Comparison of ENCODE assay signal across 1 cellular context in genomic region chr3:45896069-45896468, GRCh38.
TF ChIP-seq lines count a peak whose summit lies in the region.

No MANE protein-coding gene starts in this region.

TF ChIP-seq in IMR-90, 13 proteins besides CTCF, POLR2A, EP300 and RAD21:
- no peak for TF ChIP-seq RFX5 (IDR thresholded peaks at IDR 0.05; ENCODE audit: low read depth, low read length)
- TF ChIP-seq FOS (IDR thresholded peaks at IDR 0.05; ENCODE audit: low read depth, low read length): no peak
- TF ChIP-seq, protein P1, sequence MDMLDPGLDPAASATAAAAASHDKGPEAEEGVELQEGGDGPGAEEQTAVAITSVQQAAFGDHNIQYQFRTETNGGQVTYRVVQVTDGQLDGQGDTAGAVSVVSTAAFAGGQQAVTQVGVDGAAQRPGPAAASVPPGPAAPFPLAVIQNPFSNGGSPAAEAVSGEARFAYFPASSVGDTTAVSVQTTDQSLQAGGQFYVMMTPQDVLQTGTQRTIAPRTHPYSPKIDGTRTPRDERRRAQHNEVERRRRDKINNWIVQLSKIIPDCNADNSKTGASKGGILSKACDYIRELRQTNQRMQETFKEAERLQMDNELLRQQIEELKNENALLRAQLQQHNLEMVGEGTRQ (IDR thresholded peaks at IDR 0.05; ENCODE audit: low read depth, low read length): no peak
- TF ChIP-seq SMC3 (IDR thresholded peaks at IDR 0.05; ENCODE audit: low read depth, low read length): no peak
- TF ChIP-seq MAFK (IDR thresholded peaks at IDR 0.05; ENCODE audit: low read depth, low read length): no peak
- TF ChIP-seq ELK1 (IDR thresholded peaks at IDR 0.05; ENCODE audit: borderline replicate concordance, low read depth, low read length): no peak
- TF ChIP-seq CHD1 (IDR thresholded peaks at IDR 0.05; ENCODE audit: low read depth, low read length): no peak
- TF ChIP-seq MXI1 (IDR thresholded peaks at IDR 0.05; ENCODE audit: borderline replicate concordance, low read depth, low read length): no peak
- TF ChIP-seq CEBPB (IDR thresholded peaks at IDR 0.05; ENCODE audit: low read depth, low read length): no peak
TF ChIP-seq in IMR-90: peak in this region for 0.
